In the genomic region with DNA sequence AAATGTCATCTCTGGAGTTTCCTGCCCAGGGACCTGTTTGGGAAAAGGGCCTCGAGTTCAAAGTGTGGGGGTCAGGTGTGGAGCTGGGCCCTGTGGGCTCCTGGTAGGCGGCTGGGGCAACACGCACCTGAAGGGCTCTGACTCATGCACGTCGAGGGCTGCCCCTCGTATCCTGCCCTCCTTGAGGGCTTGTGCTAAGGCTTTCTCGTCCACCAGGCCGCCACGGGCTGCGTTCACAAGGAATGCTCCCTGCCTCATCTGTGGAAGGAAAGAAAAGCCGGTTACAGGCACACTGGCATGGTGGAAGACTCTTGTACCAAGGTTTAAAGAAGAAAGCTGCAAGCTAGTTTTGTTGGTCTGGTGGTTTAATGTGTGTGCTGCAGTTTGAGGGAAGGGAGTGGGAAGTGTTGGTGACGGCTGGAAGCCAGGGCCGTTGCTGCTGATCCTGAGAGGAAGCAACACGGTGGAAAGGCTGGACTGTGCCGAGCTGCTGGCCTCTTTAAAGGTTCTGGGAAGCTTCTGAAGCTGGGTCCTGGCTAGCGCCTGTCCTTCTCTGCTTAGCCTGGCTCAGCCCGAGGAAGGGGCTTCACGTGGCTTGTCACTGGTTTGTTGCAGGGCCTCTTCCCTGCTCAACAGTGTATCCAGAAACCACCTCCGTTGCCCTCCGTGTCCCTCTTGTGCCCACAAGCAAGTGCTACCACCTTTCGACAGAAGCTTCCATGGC, we compare ENCODE assay signal across 16 cellular contexts. TPM values are rescaled to one million over a fixed set of nuclear protein-coding genes. Genes with fewer than 3 reads are reported as not detected.
DNase-seq lines count a peak whose midpoint lies in the region; ATAC-seq, FAIRE-seq and TF ChIP-seq lines count a peak whose summit lies in the region.
"Had no signal": no experiment of that assay in that cellular context is flagged by ENCODE, and none has a peak within 500 bp of the region (broad histone marks: within the 10 kb centered on the region; RNA-seq: fewer than 3 reads in every experiment).

No MANE protein-coding gene starts in this region.

- no peak for TF ChIP-seq RAD21 in HepG2 (CRISPR knock-in tag; IDR thresholded peaks at IDR 0.05)

- no peak for ATAC-seq in heart left ventricle
- ATAC-seq in body of pancreas: no peak
- no peak for ATAC-seq in HepG2
- ATAC-seq in HG03520 (IDR thresholded peaks at IDR 0.05; ENCODE audit: unreplicated experiment): no peak
- ATAC-seq in GM18505 (IDR thresholded peaks at IDR 0.05; ENCODE audit: unreplicated experiment): no peak

- H3K4me1 ChIP-seq in cardiac muscle cell (ENCODE audit: low read depth) (no peaks in the 10 kb centered on the region), heart left ventricle (peaks cover 0 to 30% (median 12%) of the 10 kb centered on the region in 12 donors), body of pancreas (peaks cover 2% of the 10 kb centered on the region), HepG2 (ENCODE audit: insufficient read depth, low read length) (no peaks in the 10 kb centered on the region), testis (peaks cover 8% of the 10 kb centered on the region)

- FAIRE-seq in HepG2 (lab: Jason Lieb, UNC): no peak
- FAIRE-seq: colon had no signal

- TF ChIP-seq CTCF in cardiac muscle cell (IDR thresholded peaks at IDR 0.05; ENCODE audit: low read depth, low read length) (no peak), heart left ventricle (IDR thresholded peaks at IDR 0.05) (no peak), body of pancreas (IDR thresholded peaks at IDR 0.05) (no peak), HepG2 (CRISPR knock-in tag; IDR thresholded peaks at IDR 0.05) (no peak), testis (IDR thresholded peaks at IDR 0.05) (no peak)

- 83 to 92% (median 88%) methylated on average over 19 to 21 of the region's 21 CpGs for WGBS in heart left ventricle, 4 donors
- WGBS in body of pancreas, 2 donors: 87 to 94% methylated on average over 21 of the region's 21 CpGs
- 82% methylated on average over 18 of the region's 21 CpGs for WGBS in HepG2 (ENCODE audit: low lambda C conversion rate)
- WGBS in testis, 2 donors: 88 to 89% methylated on average over 19 to 21 of the region's 21 CpGs

- TF ChIP-seq POLR2A in heart left ventricle (IDR thresholded peaks at IDR 0.05): no peak
- no peak for TF ChIP-seq POLR2A in body of pancreas (IDR thresholded peaks at IDR 0.05)
- no peak for TF ChIP-seq POLR2A in HepG2 (IDR thresholded peaks at IDR 0.05; ENCODE audit: insufficient read depth in 1 of 2, low read depth in 2 of 2, low read length in 2 of 2)
- TF ChIP-seq POLR2A in testis (IDR thresholded peaks at IDR 0.05): no peak
- no peak for TF ChIP-seq POLR2A in GM18505 (IDR thresholded peaks at IDR 0.05; ENCODE audit: borderline replicate concordance, extremely low read depth, insufficient read depth, insufficient read length)

- H3K4me2 ChIP-seq in HepG2 (ENCODE audit: low read depth, low read length): no peak overlapping the region

- H3K27ac ChIP-seq in cardiac muscle cell: peak overlapping the region; percentile 43
- H3K27ac ChIP-seq in heart left ventricle: no peak overlapping the region
- H3K27ac ChIP-seq in body of pancreas: no peak overlapping the region
- no peak overlapping the region for H3K27ac ChIP-seq in HepG2 (ENCODE audit: extremely low read length, insufficient read depth, low read length)
- no peak overlapping the region for H3K27ac ChIP-seq in testis
- H3K27ac ChIP-seq: C4-2B, epithelial cell of prostate, vagina had no signal

- BruUV-seq in HepG2 (replicated peaks; lab: Mats Ljungman, UMichigan): no TSS peak

- no peak overlapping the region for H2AFZ ChIP-seq in HepG2 (ENCODE audit: low read length)

- intact Hi-C loops in heart left ventricle (cut with DNase I): loop anchor here in 9 of 10 donors (2.0 to 10.0 kb wide), 10 partner anchors 53 to 351 kb away; no protein-coding TSS in a partner anchor
- intact Hi-C loops in body of pancreas (cut with DNase I): no loop called here
- intact Hi-C loops in HepG2 (cut with micrococcal nuclease; ENCODE audit: unreplicated experiment): no loop called here
- intact Hi-C loops in testis (cut with DNase I; ENCODE audit: low total_unique reads): no loop called here

- H3K36me3 ChIP-seq in cardiac muscle cell (peaks cover 45% of the 10 kb centered on the region), heart left ventricle (peaks cover 0 to 99% (median 91%) of the 10 kb centered on the region in 9 donors), body of pancreas (replicated peaks in 1 of 2; ENCODE audit: insufficient read depth in 1 of 2, low read depth in 2 of 2) (peaks cover 17 to 38% of the 10 kb centered on the region in 2 donors), HepG2 (replicated peaks in 1 of 2; ENCODE audit: control insufficient read depth in 1 of 2, insufficient read depth in 2 of 2, low read length in 2 of 2) (peaks cover 0 to 2% of the 10 kb centered on the region in 2 experiments; a peak in 1 of 5 replicates), testis (ENCODE audit: low read depth, missing control alignments) (peaks cover 4% of the 10 kb centered on the region)

- H3K9ac ChIP-seq in HepG2 (ENCODE audit: insufficient read depth, low read depth, low read length): no peak overlapping the region

- CTCF ChIA-PET in HepG2 (lab: Yijun Ruan, JAX; ENCODE audit: low intra/inter-chr PET ratio, low total read pairs): no interaction called here

- DNase-seq in cardiac muscle cell (ENCODE audit: low read depth in 1 of 2, low spot score in 1 of 2) (no peak), heart left ventricle (no peak), body of pancreas (peak in 3 of 4 donors; percentile 6 to 11 (median 7)), HepG2 (ENCODE audit: low spot score) (no peak), testis (peak; percentile 13)
- DNase-seq in activated CD4-positive, alpha-beta T cell treated with anti-CD3 and anti-CD28 coated beads, Interleukin-2, amount 50 U/mL, for 48 hours: no peak
- DNase-seq: activated gamma-delta T cell; DMS53; NCI-H1694; stimulated activated CD4-positive, alpha-beta T cell treated with anti-CD3 and anti-CD28 coated beads, Interleukin-15, amount 100 ng/mL, for 24 hours had no signal

- H3K79me2 ChIP-seq in HepG2 (ENCODE audit: insufficient read depth, low read length): no peaks in the 10 kb centered on the region

- in situ Hi-C loops in HepG2 (cut with HindIII; ENCODE audit: extremely low pct_ligation_motif_present, low pct_unique_long_range_greater_than_20kb): no loop called here

- H4K20me1 ChIP-seq in HepG2 (ENCODE audit: insufficient read depth, low read length): no peaks in the 10 kb centered on the region; the same call in 1 of the 2 replicates

- no peak overlapping the region for H3K4me3 ChIP-seq in cardiac muscle cell
- no peak overlapping the region for H3K4me3 ChIP-seq in heart left ventricle
- no peak overlapping the region for H3K4me3 ChIP-seq in body of pancreas
- H3K4me3 ChIP-seq in HepG2 (replicated peaks in 1 of 3; ENCODE audit: insufficient read depth in 1 of 3, low read depth in 2 of 3, low read length in 3 of 3): no peak overlapping the region
- no peak overlapping the region for H3K4me3 ChIP-seq in testis
- H3K4me3 ChIP-seq: vagina had no signal

- H3K9me3 ChIP-seq in cardiac muscle cell (ENCODE audit: low read depth) (no peaks in the 10 kb centered on the region), heart left ventricle (no peaks in the 10 kb centered on the region), body of pancreas (no peaks in the 10 kb centered on the region), HepG2 (ENCODE audit: low read length) (no peaks in the 10 kb centered on the region), testis (no peaks in the 10 kb centered on the region)
- H3K9me3 ChIP-seq: vagina had no signal

- H3K27me3 ChIP-seq in cardiac muscle cell: no peaks in the 10 kb centered on the region
- H3K27me3 ChIP-seq in heart left ventricle: no peaks in the 10 kb centered on the region
- H3K27me3 ChIP-seq in body of pancreas: no peaks in the 10 kb centered on the region
- peaks cover 1 to 18% of the 10 kb centered on the region in 2 experiments; a peak in 2 of 5 replicates for H3K27me3 ChIP-seq in HepG2 (ENCODE audit: control insufficient read depth in 1 of 2, insufficient read depth in 2 of 2, low read length in 2 of 2)
- H3K27me3 ChIP-seq in testis: no peaks in the 10 kb centered on the region
- H3K27me3 ChIP-seq: vagina had no signal

- POLR2A ChIA-PET in HepG2 (lab: Yijun Ruan, JAX): no interaction called here

- no peak for TF ChIP-seq EP300 in HepG2 (IDR thresholded peaks at IDR 0.05; ENCODE audit: low read depth in 2 of 2, low read length in 2 of 2)
- TF ChIP-seq EP300 in HepG2 (CRISPR knock-in tag; IDR thresholded peaks at IDR 0.05; ENCODE audit: borderline replicate concordance): no peak

TF ChIP-seq in HepG2, 621 proteins besides CTCF, POLR2A, EP300 and RAD21 (continues in another document):
- no peak for TF ChIP-seq ZFY (CRISPR knock-in tag; IDR thresholded peaks at IDR 0.05)

RNA-seq across cellular contexts. Expression of a gene that starts 52.0 kb away (rescaled TPM):
- total RNA-seq in cardiac muscle cell (16.2 and 20.9 TPM in 2 replicates), heart left ventricle (10 to 100 TPM; 20.5 to 31.3 (median 25.7) TPM), body of pancreas (10 to 100 TPM; 12.2 to 21.1 TPM), HepG2 (2016; rRNA removed; fragmentation: Illumina TruSeq; extraction: Trizol) (19.6 and 20.7 TPM in 2 replicates), testis (10 to 100 TPM; 38.7 to 46.7 TPM)
- polyA plus RNA-seq in cardiac muscle cell (11.0 and 16.2 TPM in 2 replicates), heart left ventricle (10 to 100 TPM; 11.4 to 24.7 TPM), HepG2 (2011; rRNA removed) (9.6 and 10.3 TPM in 2 replicates), testis (ENCODE audit: insufficient read depth, low read depth, low replicate concordance) (37.9 TPM)
- total RNA-seq in HepG2 (2016; cell fraction: cytosol; rRNA removed; fragmentation: Illumina TruSeq; extraction: Trizol; ENCODE audit: low read depth): 38.1 and 44.9 TPM in 2 replicates
- total RNA-seq in HepG2 (2016; cell fraction: insoluble cytoplasmic fraction; rRNA removed; fragmentation: Illumina TruSeq; extraction: Trizol): 19.4 and 21.1 TPM in 2 replicates
- total RNA-seq in HepG2 (2016; cell fraction: membrane; rRNA removed; fragmentation: Illumina TruSeq; extraction: Trizol): 26.2 and 28.8 TPM in 2 replicates
- 22.1 and 22.3 TPM in 2 replicates for total RNA-seq in HepG2 (2016; cell fraction: nucleus; rRNA removed; fragmentation: Illumina TruSeq; extraction: Trizol)
- polyA plus RNA-seq in HepG2 (2011; cell fraction: cytosol; rRNA removed): 5.2 and 8.8 TPM in 2 replicates
- 4.3 and 5.7 TPM in 2 replicates for polyA plus RNA-seq in HepG2 (2011; cell fraction: nucleus; rRNA removed)
- polyA plus RNA-seq in HepG2 (2012): 13.8 and 15.9 TPM in 2 replicates
- polyA plus RNA-seq in HepG2 (2016; cell fraction: cytosol; fragmentation: Illumina TruSeq; extraction: Trizol; ENCODE audit: low read depth): 2.2 and 2.6 TPM in 2 replicates
- polyA plus RNA-seq in HepG2 (2016; cell fraction: insoluble cytoplasmic fraction; fragmentation: Illumina TruSeq; extraction: Trizol; ENCODE audit: low read depth): 15.8 and 16.5 TPM in 2 replicates
- polyA plus RNA-seq in HepG2 (2016; cell fraction: membrane; fragmentation: Illumina TruSeq; extraction: Trizol; ENCODE audit: low read depth): 7.6 and 8.4 TPM in 2 replicates
- polyA plus RNA-seq in HepG2 (2016; cell fraction: nucleus; fragmentation: Illumina TruSeq; extraction: Trizol; ENCODE audit: insufficient read depth, low read depth): 18.8 and 21.5 TPM in 2 replicates
- 14.9 and 19.7 TPM in 2 replicates for polyA minus RNA-seq in HepG2 (2011; rRNA and poly(A)+ RNA removed; ENCODE audit: low replicate concordance)
- polyA minus RNA-seq in HepG2 (2011; cell fraction: cytosol; rRNA and poly(A)+ RNA removed): 15.5 and 21.6 TPM in 2 replicates
- 30.3 and 31.8 TPM in 2 replicates for polyA minus RNA-seq in HepG2 (2011; cell fraction: nucleus; rRNA and poly(A)+ RNA removed)

Comparison
In these comparisons a context has a peak if more than half of its experiments do, and no peak if none do; other contexts are left out.
1. DNase-seq: peak in body of pancreas (3 of 4) and testis (single experiment); none in cardiac muscle cell (0 of 2), heart left ventricle (0 of 5), HepG2 (single experiment) and activated CD4-positive, alpha-beta T cell treated with anti-CD3 and anti-CD28 coated beads, Interleukin-2, amount 50 U/mL, for 48 hours (0 of 2).
2. intact Hi-C loops: an anchor here in heart left ventricle (2.0 to 10.0 kb wide); none called in body of pancreas, HepG2 and testis.